ENCODE assay signal across 7 cellular contexts in the genomic region with DNA sequence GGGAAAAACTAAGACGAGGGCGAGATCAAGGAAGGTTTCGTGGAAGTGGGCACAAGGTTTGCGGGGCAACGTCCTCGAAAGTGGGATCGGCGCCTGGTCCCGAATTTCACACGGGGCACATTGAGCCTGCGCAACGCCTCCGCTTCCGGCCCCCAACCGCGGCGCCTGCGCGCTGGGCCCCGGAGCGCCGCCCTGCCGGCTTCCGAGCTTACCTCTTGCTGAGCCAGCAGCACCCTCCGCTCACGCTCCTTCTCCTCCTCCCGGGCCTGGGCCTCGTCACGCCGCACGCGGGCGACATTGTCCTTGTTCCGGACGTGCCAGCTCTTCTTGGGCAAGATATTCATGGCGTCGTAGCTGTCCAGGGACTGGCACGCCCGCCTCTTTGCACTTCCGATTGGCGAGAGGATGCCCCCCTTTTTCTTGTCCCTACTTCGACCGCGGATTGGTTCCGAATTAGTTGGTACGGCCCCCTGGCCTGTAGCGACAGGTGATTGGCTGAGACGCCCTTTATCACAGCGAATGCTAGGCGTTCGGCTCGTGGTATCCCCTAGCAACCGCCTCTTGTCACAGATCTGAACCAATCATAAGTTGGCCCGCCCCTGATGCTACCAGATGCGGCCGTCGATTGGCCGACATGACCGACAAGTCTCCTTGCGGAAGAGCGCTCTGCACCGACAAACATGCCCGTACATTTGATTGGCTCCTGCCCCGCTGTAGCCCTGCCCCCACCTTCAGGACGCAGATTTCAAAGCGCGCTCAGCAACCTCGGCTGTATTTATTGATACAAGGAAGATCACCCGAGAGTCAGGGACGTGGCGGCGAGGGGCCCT.
DNase-seq lines count a peak whose midpoint lies in the region; ATAC-seq, FAIRE-seq and TF ChIP-seq lines count a peak whose summit lies in the region.

A gene (minus strand): TSS at position 370 of the 830 bp plus-strand sequence. CDS start 26 bp downstream, at position 344.

- H3K4me3 ChIP-seq in astrocyte of the spinal cord (ENCODE audit: low read depth, low read length): peak within 1 kb of the TSS; percentile 71

- peak; percentile 38 for TF ChIP-seq CTCF in astrocyte of the spinal cord (IDR thresholded peaks at IDR 0.05; ENCODE audit: low read depth, low read length)

- FAIRE-seq in GM18507 (lab: Jason Lieb, UNC): peak; percentile 100

- DNase-seq in GM18507 (ENCODE audit: extremely low spot score, insufficient read length, low read depth) (peak; percentile 88), NCI-H2029 (lab: John Stamatoyannopoulos, UW) (peak; percentile 100), T1000 (lab: John Stamatoyannopoulos, UW) (peak; percentile 98), astrocyte of the spinal cord (ENCODE audit: low read depth, low spot score) (peak; percentile 100), hippocampal formation (lab: John Stamatoyannopoulos, UW) (peak; percentile 99 to 100), retina (peak; percentile 98)

- ATAC-seq in HG02981 (IDR thresholded peaks at IDR 0.05; ENCODE audit: unreplicated experiment): peak; percentile 90

- in situ Hi-C loops in astrocyte of the spinal cord (cut with HindIII; ENCODE audit: low sequenced_read_pairs): no loop called here

Comparison
In these comparisons a context has a peak if more than half of its experiments do, and no peak if none do; other contexts are left out.
1. Peak in every context shown above with its lines: DNase-seq, ATAC-seq and H3K4me3 ChIP-seq.